25 cellular contexts compared by ENCODE assay signal in the genomic region with DNA sequence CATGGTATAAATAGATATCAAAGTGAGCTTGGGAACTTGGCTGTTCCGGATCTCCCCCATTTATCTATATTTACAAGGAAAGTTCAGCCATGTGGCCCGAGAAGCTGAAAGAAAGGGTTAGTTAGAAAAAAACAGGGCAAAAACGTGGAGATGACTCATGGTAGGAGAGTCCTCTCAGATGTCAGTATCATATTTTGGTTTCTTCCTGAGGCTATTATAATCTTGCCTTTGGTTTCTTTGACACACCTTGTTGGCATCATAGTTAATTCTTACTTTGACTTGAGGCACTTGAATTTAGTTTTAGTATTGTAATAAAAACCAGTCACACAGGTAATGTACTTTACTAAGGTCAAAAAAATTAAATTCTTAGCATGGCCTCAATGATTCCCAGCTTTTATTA. TPM values are rescaled to one million over a fixed set of nuclear protein-coding genes. Genes with fewer than 3 reads are reported as not detected.
"Had no signal": no experiment of that assay in that cellular context is flagged by ENCODE, and none has a peak within 500 bp of the region (broad histone marks: within the 10 kb centered on the region; RNA-seq: fewer than 3 reads in every experiment).

No MANE protein-coding gene starts in this region.

- DNase-seq: Kasumi-1, MV-4-11, NCI-H1048, NCI-H1105, NCI-H1417, NCI-H1436 treated with DMSO at 0.1 percent for 48 hours, NCI-H1694, NCI-H187 treated with DMSO at 0.1 percent for 48 hours, NCI-H2081, NCI-H2107, NCI-H2227 treated with DMSO at 0.1 percent for 48 hours, NCI-H524, NCI-H526 treated with DMSO at 0.1 percent for 48 hours, NCI-H748 treated with DMSO at 0.1 percent for 48 hours, SHP77 treated with DMSO at 0.1 percent for 48 hours, SJCRH30 had no signal

- H3K9ac ChIP-seq: KMS-11 had no signal

- H3K27me3 ChIP-seq: SJCRH30 had no signal

- H3K4me3 ChIP-seq: K562, SJCRH30 had no signal

- H3K27ac ChIP-seq: HL-60, KMS-11, SJCRH30 had no signal

- H3K9me3 ChIP-seq: SJCRH30 had no signal

- H3K27ac Mint-ChIP-seq: IgD-negative memory B cell had no signal

- H3K36me3 Mint-ChIP-seq: IgD-negative memory B cell had no signal

- H3K27me3 Mint-ChIP-seq: IgD-negative memory B cell had no signal

- H3K4me2 ChIP-seq: KMS-11 had no signal

- H3K36me3 ChIP-seq: SJCRH30 had no signal

- H3K4me3 Mint-ChIP-seq: IgD-negative memory B cell had no signal

- ATAC-seq: K562, Panc1, Right ventricle myocardium inferior, SK-N-SH treated with all-trans-retinoic acid at 6 μM for 48 hours had no signal

- H3K4me1 Mint-ChIP-seq: IgD-negative memory B cell had no signal

- H3K4me1 ChIP-seq: SJCRH30 had no signal

RNA-seq across cellular contexts. Expression of a gene that starts 59.9 kb away (rescaled TPM):
- total RNA-seq: K562, M059J, NCI-H460, Right ventricle myocardium inferior, SJCRH30 had no signal
